ENCODE assay signal across 28 cellular contexts in the genomic region with DNA sequence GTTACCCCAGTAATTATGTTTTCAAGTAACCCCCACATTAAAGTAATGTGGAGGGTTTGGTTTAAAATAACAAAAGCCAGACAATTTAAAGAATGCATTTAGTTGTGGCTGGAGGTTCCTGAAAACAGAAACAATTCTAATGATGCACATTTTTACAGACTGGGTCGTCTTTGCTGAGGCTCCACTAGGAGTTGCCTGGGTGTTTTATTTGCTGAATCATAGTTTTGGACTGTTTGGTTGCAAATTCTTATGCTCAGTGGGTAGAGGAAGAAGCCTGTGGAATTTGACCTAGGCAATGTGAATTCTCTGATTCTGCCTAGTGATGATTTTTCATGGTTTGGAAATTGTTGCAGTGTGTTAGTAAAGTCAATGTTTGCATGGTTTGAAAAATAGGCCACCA. TPM values are rescaled to one million over a fixed set of nuclear protein-coding genes. Genes with fewer than 3 reads are reported as not detected.
DNase-seq lines count a peak whose midpoint lies in the region; ATAC-seq and TF ChIP-seq lines count a peak whose summit lies in the region.
"Had no signal": no experiment of that assay in that cellular context is flagged by ENCODE, and none has a peak within 500 bp of the region (broad histone marks: within the 10 kb centered on the region; RNA-seq: fewer than 3 reads in every experiment).

No MANE protein-coding gene starts in this region.

- no peak for TF ChIP-seq CTCF in MCF 10A (IDR thresholded peaks at IDR 0.05; ENCODE audit: unreplicated experiment)
- TF ChIP-seq CTCF in breast epithelium (IDR thresholded peaks at IDR 0.05): no peak

- no peak for ATAC-seq in Right ventricle myocardium inferior
- ATAC-seq: activated CD4-positive, CD25-positive, alpha-beta regulatory T cell treated with anti-CD3 and anti-CD28 coated beads, Interleukin-2, amount 50 U/mL, for 24 hours; activated CD8-positive, alpha-beta T cell treated with anti-CD3 and anti-CD28 coated beads for 36 hours; GM12878 had no signal

- no peak overlapping the region for H3K4me3 ChIP-seq in breast epithelium
- no peak overlapping the region for H3K4me3 ChIP-seq in SK-N-MC
- H3K4me3 ChIP-seq: esophagus squamous epithelium, GM12878, spleen had no signal

- no peak overlapping the region for H3K9ac ChIP-seq in SK-N-MC (ENCODE audit: insufficient read length)

- no peaks in the 10 kb centered on the region for H3K9me3 ChIP-seq in breast epithelium
- no peaks in the 10 kb centered on the region for H3K9me3 ChIP-seq in SK-N-MC (ENCODE audit: low read depth, low read length)
- H3K9me3 ChIP-seq: esophagus squamous epithelium, spleen had no signal

- no peaks in the 10 kb centered on the region for H3K4me1 ChIP-seq in breast epithelium
- H3K4me1 ChIP-seq: esophagus squamous epithelium, spleen had no signal

- H3K4me3 Mint-ChIP-seq in MCF 10A (ENCODE audit: unreplicated experiment): no peak overlapping the region
- H3K4me3 Mint-ChIP-seq: activated CD8-positive, alpha-beta T cell treated with anti-CD3 and anti-CD28 coated beads for 36 hours; central memory CD8-positive, alpha-beta T cell; mesothelial cell of epicardium had no signal

- H3K9me3 Mint-ChIP-seq in MCF 10A (ENCODE audit: unreplicated experiment): no peaks in the 10 kb centered on the region
- H3K9me3 Mint-ChIP-seq: activated CD8-positive, alpha-beta T cell treated with anti-CD3 and anti-CD28 coated beads for 36 hours; central memory CD8-positive, alpha-beta T cell had no signal

- H3K4me1 Mint-ChIP-seq in MCF 10A (ENCODE audit: insufficient read depth, unreplicated experiment): no peaks in the 10 kb centered on the region
- H3K4me1 Mint-ChIP-seq: central memory CD8-positive, alpha-beta T cell; mesothelial cell of epicardium had no signal

- no peak for TF ChIP-seq POLR2A in breast epithelium (IDR thresholded peaks at IDR 0.05)

- H3K27me3 ChIP-seq in breast epithelium: no peaks in the 10 kb centered on the region

- CTCF ChIA-PET in MCF 10A (lab: Yijun Ruan, JAX) (no interaction called here), HEK293T (lab: Yijun Ruan, JAX) (no interaction called here)

- no peak overlapping the region for H3K27ac ChIP-seq in breast epithelium
- H3K27ac ChIP-seq in SK-N-MC: peak overlapping the region; percentile 43; the same call in 1 of the 2 replicates
- H3K27ac ChIP-seq: 22Rv1, C4-2B, esophagus squamous epithelium, RWPE1, spleen had no signal

- intact Hi-C loops in MCF 10A (cut with micrococcal nuclease): no loop called here
- intact Hi-C loops in breast epithelium (cut with DNase I; ENCODE audit: low total_unique reads): no loop called here
- intact Hi-C loops in Right ventricle myocardium inferior (cut with DNase I): no loop called here

- H3K36me3 ChIP-seq in breast epithelium (no peaks in the 10 kb centered on the region), SK-N-MC (ENCODE audit: insufficient read depth, low read length) (peaks cover 9% of the 10 kb centered on the region; the same call in 1 of the 2 replicates)
- H3K36me3 ChIP-seq: esophagus squamous epithelium, spleen had no signal

- H3K27me3 Mint-ChIP-seq in MCF 10A (ENCODE audit: insufficient read depth, unreplicated experiment): no peaks in the 10 kb centered on the region
- H3K27me3 Mint-ChIP-seq: progenitor cell of endocrine pancreas had no signal

- no TSS peak for BruUV-seq in MCF 10A (replicated peaks; lab: Mats Ljungman, UMichigan)

- DNase-seq in MCF 10A (ENCODE audit: unreplicated experiment) (peak; percentile 34), breast epithelium (ENCODE audit: low spot score in 2 of 2) (no peak), SK-N-MC (ENCODE audit: low read depth, low spot score) (no peak), glomerular visceral epithelial cell (ENCODE audit: extremely low spot score) (peak; percentile 49), AML-193 (lab: John Stamatoyannopoulos, UW) (no peak), ecto neural progenitor cell (ENCODE audit: low spot score) (no peak), Right ventricle myocardium inferior (ENCODE audit: missing footprints) (no peak), HEK293T (ENCODE audit: extremely low spot score) (no peak)
- DNase-seq: activated CD8-positive, alpha-beta T cell treated with anti-CD3 and anti-CD28 coated beads for 36 hours; amniotic stem cell; DMS153; effector CD4-positive, alpha-beta T cell; esophagus squamous epithelium; GDM1; GOT3; NCI-H510A treated with DMSO at 0.1 percent for 48 hours; spleen; stimulated activated CD4-positive, alpha-beta T cell treated with anti-CD3 and anti-CD28 coated beads, Interleukin-4, amount 100 ng/mL, for 4 hours; T1000; trophoblast cell had no signal

- peaks cover 4% of the 10 kb centered on the region for H3K36me3 Mint-ChIP-seq in MCF 10A (ENCODE audit: insufficient read depth, unreplicated experiment)
- H3K36me3 Mint-ChIP-seq: mesothelial cell of epicardium had no signal

- H3K27ac Mint-ChIP-seq in MCF 10A (ENCODE audit: low read depth, unreplicated experiment): no peak overlapping the region
- H3K27ac Mint-ChIP-seq: activated CD8-positive, alpha-beta T cell treated with anti-CD3 and anti-CD28 coated beads for 36 hours; mesothelial cell of epicardium; progenitor cell of endocrine pancreas had no signal

- POLR2A ChIA-PET in MCF 10A (lab: Yijun Ruan, JAX) (no interaction called here), HEK293T (lab: Yijun Ruan, JAX) (no interaction called here)

TF ChIP-seq in HEK293T, 16 proteins besides CTCF, POLR2A, EP300 and RAD21:
- TF ChIP-seq CTBP1 (IDR thresholded peaks at IDR 0.05; ENCODE audit: borderline replicate concordance): no peak
- no peak for TF ChIP-seq FOXA1 (IDR thresholded peaks at IDR 0.05)
- no peak for TF ChIP-seq FOXM1 (IDR thresholded peaks at IDR 0.05; ENCODE audit: borderline replicate concordance)
- TF ChIP-seq ZNF384 (IDR thresholded peaks at IDR 0.05): no peak
- TF ChIP-seq L3MBTL2 (conservative IDR thresholded peaks at IDR 0.05): no peak
- TF ChIP-seq BHLHE40 (IDR thresholded peaks at IDR 0.05; ENCODE audit: borderline replicate concordance): no peak
- TF ChIP-seq FOXK2 (IDR thresholded peaks at IDR 0.05): no peak
- TF ChIP-seq SUZ12 (IDR thresholded peaks at IDR 0.05): no peak
- TF ChIP-seq, protein P1, sequence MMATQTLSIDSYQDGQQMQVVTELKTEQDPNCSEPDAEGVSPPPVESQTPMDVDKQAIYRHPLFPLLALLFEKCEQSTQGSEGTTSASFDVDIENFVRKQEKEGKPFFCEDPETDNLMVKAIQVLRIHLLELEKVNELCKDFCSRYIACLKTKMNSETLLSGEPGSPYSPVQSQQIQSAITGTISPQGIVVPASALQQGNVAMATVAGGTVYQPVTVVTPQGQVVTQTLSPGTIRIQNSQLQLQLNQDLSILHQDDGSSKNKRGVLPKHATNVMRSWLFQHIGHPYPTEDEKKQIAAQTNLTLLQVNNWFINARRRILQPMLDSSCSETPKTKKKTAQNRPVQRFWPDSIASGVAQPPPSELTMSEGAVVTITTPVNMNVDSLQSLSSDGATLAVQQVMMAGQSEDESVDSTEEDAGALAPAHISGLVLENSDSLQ (IDR thresholded peaks at IDR 0.05): no peak
- TF ChIP-seq HDGF (IDR thresholded peaks at IDR 0.05; ENCODE audit: borderline replicate concordance): no peak
- TF ChIP-seq ELF4 (IDR thresholded peaks at IDR 0.05): no peak
- no peak for TF ChIP-seq NFRKB (IDR thresholded peaks at IDR 0.05)
- no peak for TF ChIP-seq ARNT (IDR thresholded peaks at IDR 0.05)
- TF ChIP-seq TARDBP (IDR thresholded peaks at IDR 0.05): no peak
- no peak for TF ChIP-seq SP1 (IDR thresholded peaks at IDR 0.05)
- no peak for TF ChIP-seq LEF1 (IDR thresholded peaks at IDR 0.05; ENCODE audit: borderline replicate concordance)

RNA-seq across cellular contexts. Expression of gene SHISA9, which starts 16.3 kb away (rescaled TPM):
- total RNA-seq in MCF 10A (2022) (6.8 and 8.0 TPM in 2 replicates), breast epithelium (1 to 10 TPM in 1 of 3 donors, under 1 TPM in 1, not detected in 1; 0.33 to 4.1 TPM), Right ventricle myocardium inferior (0.49 TPM)
- total RNA-seq: activated CD8-positive, alpha-beta T cell treated with anti-CD3 and anti-CD28 coated beads for 36 hours had no signal

Comparison
In these comparisons a context has a peak if more than half of its experiments do, and no peak if none do; other contexts are left out.
1. DNase-seq: peak in MCF 10A (single experiment) and glomerular visceral epithelial cell (single experiment); none in breast epithelium (0 of 2), SK-N-MC (single experiment), AML-193 (0 of 2), ecto neural progenitor cell (single experiment), Right ventricle myocardium inferior (single experiment) and HEK293T (single experiment).